20 cellular contexts compared by ENCODE assay signal in genomic region chrX:110675866-110676265, GRCh38.
DNase-seq lines count a peak whose midpoint lies in the region; ATAC-seq, FAIRE-seq and TF ChIP-seq lines count a peak whose summit lies in the region.
"Had no signal": no experiment of that assay in that cellular context is flagged by ENCODE, and none has a peak within 500 bp of the region (broad histone marks: within the 10 kb centered on the region; RNA-seq: fewer than 3 reads in every experiment).

No MANE protein-coding gene starts in this region.

- intact Hi-C loops in kidney (cut with DNase I) = no loop called here

- no peak overlapping the region for H3K4me3 Mint-ChIP-seq in nephron progenitor cell

- ATAC-seq in HG03565 (IDR thresholded peaks at IDR 0.05; ENCODE audit: unreplicated experiment) = no peak
- ATAC-seq: HepG2, Right ventricle myocardium inferior had no signal

- no peaks in the 10 kb centered on the region for H3K27me3 Mint-ChIP-seq in nephron progenitor cell (ENCODE audit: low read depth, poor library complexity)

- H3K9ac ChIP-seq in kidney (ENCODE audit: low read length in 2 of 2) = no peak overlapping the region

- no peaks in the 10 kb centered on the region for H3K9me3 ChIP-seq in kidney (ENCODE audit: control insufficient read depth in 1 of 2, low read length in 2 of 2)

- peaks cover 41% of the 10 kb centered on the region for H3K4me1 Mint-ChIP-seq in nephron progenitor cell

- H3K9me3 Mint-ChIP-seq in nephron progenitor cell = peaks cover 10% of the 10 kb centered on the region

- H3K4me3 ChIP-seq in kidney (ENCODE audit: low read length in 2 of 2) = no peak overlapping the region

- no peak for FAIRE-seq in kidney (lab: Jason Lieb, UNC)
- FAIRE-seq: G401.6, HepG2, RCC 7860 had no signal

- peaks cover 16% of the 10 kb centered on the region for H3K36me3 Mint-ChIP-seq in nephron progenitor cell (ENCODE audit: low read depth)

- peak; percentile 80 for DNase-seq in DMS79 treated with DMSO at 0.1 percent for 48 hours (lab: John Stamatoyannopoulos, UW)
- DNase-seq in NCI-H1436 (lab: John Stamatoyannopoulos, UW) = peak; percentile 75
- DNase-seq in NCI-H69 (lab: John Stamatoyannopoulos, UW) = peak; percentile 83
- no peak for DNase-seq in nephron progenitor cell
- no peak for DNase-seq in kidney
- DNase-seq in iPS-NIHi7 (ENCODE audit: extremely low spot score) = no peak
- DNase-seq: ACHN; C1 segment of cervical spinal cord; KBM-7; NCI-H1105; NCI-H2029; NCI-H2171 treated with DMSO at 0.1 percent for 48 hours; NCI-H510A treated with DMSO at 0.1 percent for 48 hours; NK-92 treated with Interleukin-12 subunit alpha and Interleukin-12 subunit beta, amount 100 ng/mL, for 24 hours; SW 1271 had no signal

- H3K4me1 ChIP-seq in kidney (ENCODE audit: control insufficient read depth in 1 of 2, insufficient read depth in 1 of 2, low read depth in 1 of 2, low read length in 2 of 2) = no peaks in the 10 kb centered on the region

- no peak overlapping the region for H3K27ac ChIP-seq in kidney (ENCODE audit: low read depth in 2 of 2, low read length in 2 of 2)

- H3K27ac Mint-ChIP-seq in nephron progenitor cell = peak overlapping the region; percentile 97

- H3K36me3 ChIP-seq in kidney (ENCODE audit: control insufficient read depth in 1 of 2, insufficient read depth in 2 of 2, low read length in 2 of 2) = no peaks in the 10 kb centered on the region

- TF ChIP-seq CTCF in nephron progenitor cell (IDR thresholded peaks at IDR 0.05) = no peak
- no peak for TF ChIP-seq CTCF in kidney (IDR thresholded peaks at IDR 0.05; ENCODE audit: borderline replicate concordance, extremely low read depth, insufficient read depth)

Comparison
In these comparisons a context has a peak if more than half of its experiments do, and no peak if none do; other contexts are left out.
1. DNase-seq: peak in DMS79 treated with DMSO at 0.1 percent for 48 hours (single experiment), NCI-H1436 (single experiment) and NCI-H69 (single experiment); none in nephron progenitor cell (single experiment), kidney (single experiment) and iPS-NIHi7 (single experiment).